ENCODE assay signal across 8 cellular contexts in genomic region chr3:197750396-197750831, GRCh38. TPM values are rescaled to one million over a fixed set of nuclear protein-coding genes. Genes with fewer than 3 reads are reported as not detected.
A peak's percentile ranks its signal among the peaks of the same experiment; 100 is the strongest.
DNase-seq lines count a peak whose midpoint lies in the region; ATAC-seq and TF ChIP-seq lines count a peak whose summit lies in the region.

No MANE protein-coding gene starts in this region.

- intact Hi-C loops in right cardiac atrium (cut with DNase I), result no loop called here
- intact Hi-C loops in prostate gland (cut with DNase I), result no loop called here

- H3K36me3 ChIP-seq in prostate gland, result no peaks in the 10 kb centered on the region

- H3K27ac ChIP-seq in right cardiac atrium (ENCODE audit: low read length), result peak overlapping the region; percentile 95
- peak overlapping the region; percentile 92 for H3K27ac ChIP-seq in prostate gland

- H3K4me1 ChIP-seq in right cardiac atrium (ENCODE audit: control insufficient read depth, insufficient read depth, low read length), result peaks cover 7% of the 10 kb centered on the region
- peaks cover 7% of the 10 kb centered on the region for H3K4me1 ChIP-seq in prostate gland (replicated peaks)

- WGBS in right cardiac atrium, result under 1% methylated on average over 43 of the region's 43 CpGs
- WGBS in prostate gland, result 0% methylated on average over 24 of the region's 43 CpGs

- ATAC-seq in GM21526 (IDR thresholded peaks at IDR 0.05; ENCODE audit: low FRiP score, unreplicated experiment) (peak; percentile 49), right cardiac atrium (peak; percentile 77 to 82), HG03378 (IDR thresholded peaks at IDR 0.05; ENCODE audit: unreplicated experiment) (no peak)

- no peaks in the 10 kb centered on the region for H3K9me3 ChIP-seq in right cardiac atrium (ENCODE audit: control insufficient read depth, low read length)
- H3K9me3 ChIP-seq in prostate gland, result no peaks in the 10 kb centered on the region

- TF ChIP-seq CTCF in prostate gland (IDR thresholded peaks at IDR 0.05), result peak in 1 of 4 experiments; percentile 18

- H3K27me3 ChIP-seq in right cardiac atrium (ENCODE audit: control insufficient read depth, insufficient read depth) (no peaks in the 10 kb centered on the region), prostate gland (replicated peaks; ENCODE audit: insufficient read depth) (no peaks in the 10 kb centered on the region)

- TF ChIP-seq POLR2A in prostate gland (IDR thresholded peaks at IDR 0.05), result no peak

- DNase-seq in DMS114 treated with DMSO at 0.1 percent for 48 hours (lab: John Stamatoyannopoulos, UW; ENCODE audit: unreplicated experiment), result peak; percentile 39
- peak; percentile 53 for DNase-seq in Jurkat, Clone E6-1 (ENCODE audit: low read depth, low spot score)
- DNase-seq in T-helper 1 cell, result peak; percentile 29 to 64 (median 47)
- DNase-seq in anterior cingulate cortex (lab: John Stamatoyannopoulos, UW), result peak in 44 of 58 donors; percentile 14 to 72 (median 40)
- peak; percentile 70 to 91 (median 84) for DNase-seq in right cardiac atrium
- peak; percentile 51 for DNase-seq in prostate gland (ENCODE audit: low spot score)

- peak overlapping the region; percentile 77 for H3K4me3 ChIP-seq in Jurkat, Clone E6-1 (ENCODE audit: low read length)
- H3K4me3 ChIP-seq in right cardiac atrium (ENCODE audit: low read length) (peak overlapping the region; percentile 82), prostate gland (peak overlapping the region; percentile 65 to 81)

RNA-seq across cellular contexts. Expression of gene FYTTD1, which starts 0.7 kb away (rescaled TPM):
- polyA plus RNA-seq in Jurkat, Clone E6-1 (2012; ENCODE audit: insufficient read depth, insufficient read length), result 44.3 TPM
- 10 to 100 TPM; 50.1 to 61.0 (median 58.2) TPM for total RNA-seq in right cardiac atrium
- polyA plus RNA-seq in right cardiac atrium, result 17.2 TPM
- 10 to 100 TPM; 27.7 to 69.5 TPM for total RNA-seq in prostate gland

RNA-seq across cellular contexts. Expression of gene RUBCN, which starts 13.7 kb away (rescaled TPM):
- 11.5 TPM for polyA plus RNA-seq in Jurkat, Clone E6-1 (2012; ENCODE audit: insufficient read depth, insufficient read length)
- total RNA-seq in right cardiac atrium (10 to 100 TPM; 17.7 to 21.1 (median 19.7) TPM), prostate gland (100 to 1,000 TPM in 1 of 2 donors, 10 to 100 TPM in 1; 32.2 to 121 TPM)
- polyA plus RNA-seq in right cardiac atrium, result 13.4 TPM

RNA-seq across cellular contexts. Expression of gene LRCH3, which starts 40.6 kb away (rescaled TPM):
- polyA plus RNA-seq in Jurkat, Clone E6-1 (2012; ENCODE audit: insufficient read depth, insufficient read length), result 20.6 TPM
- total RNA-seq in right cardiac atrium (10 to 100 TPM; 23.1 to 27.0 (median 25.1) TPM), prostate gland (100 to 1,000 TPM in 1 of 2 donors, 10 to 100 TPM in 1; 31.6 to 114 TPM)
- 16.3 TPM for polyA plus RNA-seq in right cardiac atrium
